In genomic region chr1:100438375-100438774, GRCh38 we compare ENCODE assay signal across 14 cellular contexts.
"Had no signal": no experiment of that assay in that cellular context is flagged by ENCODE, and none has a peak within 500 bp of the region (broad histone marks: within the 10 kb centered on the region; RNA-seq: fewer than 3 reads in every experiment).

No MANE protein-coding gene starts in this region.

- DNase-seq: activated CD4-positive, alpha-beta T cell treated with anti-CD3 and anti-CD28 coated beads, Interleukin-2, amount 50 U/mL, for 4 hours; activated CD8-positive, alpha-beta memory T cell treated with anti-CD3 and anti-CD28 coated beads, Interleukin-2, amount 50 U/mL, for 4 hours; activated naive CD4-positive, alpha-beta T cell treated with anti-CD3 and anti-CD28 coated beads, Interleukin-2, amount 10 ng/mL, durations not matched to agents 7 days and 5 days; anterior cingulate cortex; foreskin keratinocyte; head of caudate nucleus; islet precursor cell; mesendoderm; pancreas; stimulated activated CD4-positive, alpha-beta T cell treated with anti-CD3 and anti-CD28 coated beads, Interleukin-15, amount 100 ng/mL, for 24 hours; stimulated activated CD4-positive, alpha-beta T cell treated with anti-CD3 and anti-CD28 coated beads, Interleukin-4, amount 100 ng/mL, for 24 hours; tibial artery had no signal

- H3K36me3 ChIP-seq: pancreas, SJSA1, tibial artery had no signal

- H3K27me3 ChIP-seq: foreskin keratinocyte, pancreas, SJSA1, tibial artery had no signal

- ATAC-seq: foreskin keratinocyte, left lobe of liver, pancreas had no signal

- H3K4me3 Mint-ChIP-seq: activated naive CD4-positive, alpha-beta T cell treated with anti-CD3 and anti-CD28 coated beads, Interleukin-2, amount 10 ng/mL, durations not matched to agents 7 days and 5 days had no signal

- H3K4me1 ChIP-seq: foreskin keratinocyte, pancreas, SJSA1, tibial artery had no signal

- H3K27me3 Mint-ChIP-seq: activated naive CD4-positive, alpha-beta T cell treated with anti-CD3 and anti-CD28 coated beads, Interleukin-2, amount 10 ng/mL, durations not matched to agents 7 days and 5 days had no signal

- H3K27ac ChIP-seq: foreskin keratinocyte, pancreas, SJSA1, tibial artery had no signal

- H3K4me3 ChIP-seq: pancreas, SJSA1, tibial artery had no signal

- H3K9me3 ChIP-seq: pancreas, SJSA1, tibial artery had no signal
